8 cellular contexts compared by ENCODE assay signal in genomic region chr1:66788231-66788939, GRCh38. TPM values are rescaled to one million over a fixed set of nuclear protein-coding genes. Genes with fewer than 3 reads are reported as not detected.
DNase-seq lines count a peak whose midpoint lies in the region; ATAC-seq and FAIRE-seq lines count a peak whose summit lies in the region.

No MANE protein-coding gene starts in this region.

- FAIRE-seq in GM18507 (lab: Jason Lieb, UNC), result peak; percentile 65

- peak; percentile 84 for ATAC-seq in HG02798 (IDR thresholded peaks at IDR 0.05; ENCODE audit: poor library complexity, unreplicated experiment)

- no peak for DNase-seq in GM18507 (ENCODE audit: extremely low spot score, insufficient read length, low read depth)
- DNase-seq in activated CD4-positive, alpha-beta T cell treated with anti-CD3 and anti-CD28 coated beads, Interleukin-2, amount 50 U/mL, for 48 hours, result peak; percentile 57 to 69
- DNase-seq in stimulated activated CD4-positive, alpha-beta T cell treated with anti-CD3 and anti-CD28 coated beads, Interleukin-15, amount 100 ng/mL, for 48 hours (ENCODE audit: low read depth in 2 of 2), result peak; percentile 16 to 47
- no peak for DNase-seq in NCI-H1092 treated with DMSO at 0.1 percent for 48 hours (lab: John Stamatoyannopoulos, UW)
- no peak for DNase-seq in nucleus accumbens (lab: John Stamatoyannopoulos, UW)
- DNase-seq in amniotic stem cell (lab: John Stamatoyannopoulos, UW), result no peak
- no peak for DNase-seq in SK-N-DZ (ENCODE audit: low spot score)

RNA-seq across cellular contexts. Expression of gene INSL5, which starts 12.7 kb away (rescaled TPM):
- polyA plus RNA-seq in SK-N-DZ (2014; cell fraction: cytosol; rRNA removed), result not detected in 2 replicates
- polyA plus RNA-seq in SK-N-DZ (2014; cell fraction: nucleus; rRNA removed), result not detected in 2 replicates

RNA-seq across cellular contexts. Expression of gene DYNLT5, which starts 36.1 kb away (rescaled TPM):
- 0.19 and 0.76 TPM in 2 replicates for polyA plus RNA-seq in SK-N-DZ (2014; cell fraction: cytosol; rRNA removed)
- polyA plus RNA-seq in SK-N-DZ (2014; cell fraction: nucleus; rRNA removed), result 0.32 and 3.9 TPM in 2 replicates

Comparison
In these comparisons a context has a peak if more than half of its experiments do, and no peak if none do; other contexts are left out.
1. DNase-seq: peak in activated CD4-positive, alpha-beta T cell treated with anti-CD3 and anti-CD28 coated beads, Interleukin-2, amount 50 U/mL, for 48 hours (2 of 2) and stimulated activated CD4-positive, alpha-beta T cell treated with anti-CD3 and anti-CD28 coated beads, Interleukin-15, amount 100 ng/mL, for 48 hours (2 of 2); none in GM18507 (single experiment), NCI-H1092 treated with DMSO at 0.1 percent for 48 hours (single experiment), nucleus accumbens (0 of 56), amniotic stem cell (single experiment) and SK-N-DZ (single experiment).